ENCODE assay signal across 1 cellular context in the genomic region with DNA sequence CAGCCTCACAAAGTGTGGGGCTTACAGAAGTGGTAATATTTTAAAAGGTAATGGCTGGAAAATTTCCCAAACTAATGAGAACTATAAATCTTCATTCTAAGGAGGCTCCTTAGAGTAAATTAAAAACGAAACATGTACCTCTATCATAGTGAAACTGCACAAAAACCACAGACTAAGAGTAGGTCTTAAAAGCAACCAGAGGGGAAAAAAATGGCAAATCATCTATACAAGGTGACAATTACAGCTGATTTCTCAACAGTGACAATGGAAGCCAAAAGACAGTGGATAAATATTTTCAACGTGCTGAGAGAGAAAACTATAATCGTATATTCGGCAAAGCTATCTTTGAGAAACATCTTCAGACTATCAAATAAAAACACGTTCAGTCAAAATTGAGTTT.
A peak's percentile ranks its signal among the peaks of the same experiment; 100 is the strongest.
TF ChIP-seq lines count a peak whose summit lies in the region.

No MANE protein-coding gene starts in this region.

TF ChIP-seq in GM12878, 131 proteins besides CTCF, POLR2A, EP300 and RAD21 (continued from another document and continues in another):
- TF ChIP-seq, protein P1, sequence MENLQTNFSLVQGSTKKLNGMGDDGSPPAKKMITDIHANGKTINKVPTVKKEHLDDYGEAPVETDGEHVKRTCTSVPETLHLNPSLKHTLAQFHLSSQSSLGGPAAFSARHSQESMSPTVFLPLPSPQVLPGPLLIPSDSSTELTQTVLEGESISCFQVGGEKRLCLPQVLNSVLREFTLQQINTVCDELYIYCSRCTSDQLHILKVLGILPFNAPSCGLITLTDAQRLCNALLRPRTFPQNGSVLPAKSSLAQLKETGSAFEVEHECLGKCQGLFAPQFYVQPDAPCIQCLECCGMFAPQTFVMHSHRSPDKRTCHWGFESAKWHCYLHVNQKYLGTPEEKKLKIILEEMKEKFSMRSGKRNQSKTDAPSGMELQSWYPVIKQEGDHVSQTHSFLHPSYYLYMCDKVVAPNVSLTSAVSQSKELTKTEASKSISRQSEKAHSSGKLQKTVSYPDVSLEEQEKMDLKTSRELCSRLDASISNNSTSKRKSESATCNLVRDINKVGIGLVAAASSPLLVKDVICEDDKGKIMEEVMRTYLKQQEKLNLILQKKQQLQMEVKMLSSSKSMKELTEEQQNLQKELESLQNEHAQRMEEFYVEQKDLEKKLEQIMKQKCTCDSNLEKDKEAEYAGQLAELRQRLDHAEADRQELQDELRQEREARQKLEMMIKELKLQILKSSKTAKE (IDR thresholded peaks at IDR 0.05; ENCODE audit: low read depth, poor library complexity, severe bottlenecking), result peak; percentile 93
- TF ChIP-seq, protein P2, sequence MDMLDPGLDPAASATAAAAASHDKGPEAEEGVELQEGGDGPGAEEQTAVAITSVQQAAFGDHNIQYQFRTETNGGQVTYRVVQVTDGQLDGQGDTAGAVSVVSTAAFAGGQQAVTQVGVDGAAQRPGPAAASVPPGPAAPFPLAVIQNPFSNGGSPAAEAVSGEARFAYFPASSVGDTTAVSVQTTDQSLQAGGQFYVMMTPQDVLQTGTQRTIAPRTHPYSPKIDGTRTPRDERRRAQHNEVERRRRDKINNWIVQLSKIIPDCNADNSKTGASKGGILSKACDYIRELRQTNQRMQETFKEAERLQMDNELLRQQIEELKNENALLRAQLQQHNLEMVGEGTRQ (IDR thresholded peaks at IDR 0.05; ENCODE audit: borderline replicate concordance, low read depth, low read length), result no peak
- TF ChIP-seq KLF5 (IDR thresholded peaks at IDR 0.05; ENCODE audit: partially characterized antibody) (peak; percentile 83), ZBTB4 (CRISPR knock-in tag; IDR thresholded peaks at IDR 0.05) (no peak), KAT2A (conservative IDR thresholded peaks at IDR 0.05; ENCODE audit: control insufficient read depth, low read depth, low read length) (no peak), RB1 (IDR thresholded peaks at IDR 0.05; ENCODE audit: borderline replicate concordance) (no peak), SMC3 (IDR thresholded peaks at IDR 0.05; ENCODE audit: borderline replicate concordance, low read length) (no peak; the same call in 1 of the 2 replicates), NFIC (IDR thresholded peaks at IDR 0.05; ENCODE audit: low read depth, low read length) (peak; percentile 72), IKZF1 (conservative IDR thresholded peaks at IDR 0.05) (peak; percentile 60), ZNF622 (IDR thresholded peaks at IDR 0.05) (no peak), ESRRA (IDR thresholded peaks at IDR 0.05; ENCODE audit: low read length) (no peak), NR2F1 (conservative IDR thresholded peaks at IDR 0.05) (no peak), JUNB (IDR thresholded peaks at IDR 0.05) (peak; percentile 93), TARDBP (IDR thresholded peaks at IDR 0.05; ENCODE audit: borderline replicate concordance) (no peak), WRNIP1 (IDR thresholded peaks at IDR 0.05; ENCODE audit: borderline replicate concordance, low read depth, low read length) (no peak), RBBP5 (conservative IDR thresholded peaks at IDR 0.05) (no peak), ZBED1 (IDR thresholded peaks at IDR 0.05; ENCODE audit: borderline replicate concordance) (peak; percentile 72), PAX8 (IDR thresholded peaks at IDR 0.05) (no peak), BCL11A (IDR thresholded peaks at IDR 0.05; ENCODE audit: low read depth, low read length) (peak; percentile 67; the same call in 1 of the 2 replicates), STAT3 (IDR thresholded peaks at IDR 0.05; ENCODE audit: low read depth, low read length) (no peak), RUNX3 (IDR thresholded peaks at IDR 0.05; ENCODE audit: low read length) (peak; percentile 98), MEF2B (IDR thresholded peaks at IDR 0.05; ENCODE audit: partially characterized antibody, poor library complexity, severe bottlenecking) (peak; percentile 62), POU2F2 (IDR thresholded peaks at IDR 0.05; ENCODE audit: borderline replicate concordance, low read depth, low read length) (peak; percentile 76; the same call in 2 of the 3 replicates), ZNF24 (IDR thresholded peaks at IDR 0.05) (peak; percentile 75), SP1 (IDR thresholded peaks at IDR 0.05; ENCODE audit: low read depth, low read length) (peak; percentile 26), GATAD2B (conservative IDR thresholded peaks at IDR 0.05; ENCODE audit: low read depth) (no peak), PML (IDR thresholded peaks at IDR 0.05; ENCODE audit: low read length) (peak; percentile 80), CHD1 (IDR thresholded peaks at IDR 0.05; ENCODE audit: low read depth, low read length) (no peak), TCF12 (IDR thresholded peaks at IDR 0.05; ENCODE audit: low read depth, low read length) (peak; percentile 66; the same call in 1 of the 2 replicates), RCOR1 (conservative IDR thresholded peaks at IDR 0.05; ENCODE audit: low read depth, low read length) (peak; percentile 86; the same call in 1 of the 2 replicates), IRF4 (IDR thresholded peaks at IDR 0.05; ENCODE audit: low read depth, low read length) (peak; percentile 83), YBX1 (IDR thresholded peaks at IDR 0.05) (no peak), ETV6 (conservative IDR thresholded peaks at IDR 0.05 in 1 of 2, IDR thresholded peaks at IDR 0.05 in 1 of 2; ENCODE audit: borderline replicate concordance in 1 of 2, low read depth in 1 of 2) (peak in 1 of 2 experiments; percentile 67; a peak in 1 of 4 replicates), MTA2 (IDR thresholded peaks at IDR 0.05; ENCODE audit: low read depth) (peak; percentile 78; the same call in 1 of the 2 replicates), RAD51 (IDR thresholded peaks at IDR 0.05) (no peak), CHD2 (IDR thresholded peaks at IDR 0.05; ENCODE audit: borderline replicate concordance, low read depth, low read length) (no peak), MTA3 (IDR thresholded peaks at IDR 0.05; ENCODE audit: borderline replicate concordance, low read length) (peak; percentile 46; the same call in 1 of the 2 replicates), CBX5 (IDR thresholded peaks at IDR 0.05; ENCODE audit: low read depth) (peak; percentile 100), SIX5 (IDR thresholded peaks at IDR 0.05; ENCODE audit: low read depth, low read length, severe bottlenecking) (no peak), ASH2L (IDR thresholded peaks at IDR 0.05; ENCODE audit: borderline replicate concordance, low read depth) (no peak), ZNF384 (IDR thresholded peaks at IDR 0.05; ENCODE audit: borderline replicate concordance, low read depth, low read length) (peak; percentile 68; the same call in 1 of the 2 replicates), LARP7 (IDR thresholded peaks at IDR 0.05) (no peak), YY1 (IDR thresholded peaks at IDR 0.05; ENCODE audit: low read depth, low read length) (peak; percentile 40; the same call in 1 of the 2 replicates), TBL1XR1 (IDR thresholded peaks at IDR 0.05; ENCODE audit: low read depth, low read length) (0 out of 2 replicates have a peak, but pooled peaks have one; percentile 47)
- TF ChIP-seq, protein P3, sequence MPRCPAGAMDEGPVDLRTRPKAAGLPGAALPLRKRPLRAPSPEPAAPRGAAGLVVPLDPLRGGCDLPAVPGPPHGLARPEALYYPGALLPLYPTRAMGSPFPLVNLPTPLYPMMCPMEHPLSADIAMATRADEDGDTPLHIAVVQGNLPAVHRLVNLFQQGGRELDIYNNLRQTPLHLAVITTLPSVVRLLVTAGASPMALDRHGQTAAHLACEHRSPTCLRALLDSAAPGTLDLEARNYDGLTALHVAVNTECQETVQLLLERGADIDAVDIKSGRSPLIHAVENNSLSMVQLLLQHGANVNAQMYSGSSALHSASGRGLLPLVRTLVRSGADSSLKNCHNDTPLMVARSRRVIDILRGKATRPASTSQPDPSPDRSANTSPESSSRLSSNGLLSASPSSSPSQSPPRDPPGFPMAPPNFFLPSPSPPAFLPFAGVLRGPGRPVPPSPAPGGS (IDR thresholded peaks at IDR 0.05; ENCODE audit: borderline replicate concordance, insufficient read depth, low read depth, low read length, poor library complexity, severe bottlenecking), result peak; percentile 34
- TF ChIP-seq, protein P4, sequence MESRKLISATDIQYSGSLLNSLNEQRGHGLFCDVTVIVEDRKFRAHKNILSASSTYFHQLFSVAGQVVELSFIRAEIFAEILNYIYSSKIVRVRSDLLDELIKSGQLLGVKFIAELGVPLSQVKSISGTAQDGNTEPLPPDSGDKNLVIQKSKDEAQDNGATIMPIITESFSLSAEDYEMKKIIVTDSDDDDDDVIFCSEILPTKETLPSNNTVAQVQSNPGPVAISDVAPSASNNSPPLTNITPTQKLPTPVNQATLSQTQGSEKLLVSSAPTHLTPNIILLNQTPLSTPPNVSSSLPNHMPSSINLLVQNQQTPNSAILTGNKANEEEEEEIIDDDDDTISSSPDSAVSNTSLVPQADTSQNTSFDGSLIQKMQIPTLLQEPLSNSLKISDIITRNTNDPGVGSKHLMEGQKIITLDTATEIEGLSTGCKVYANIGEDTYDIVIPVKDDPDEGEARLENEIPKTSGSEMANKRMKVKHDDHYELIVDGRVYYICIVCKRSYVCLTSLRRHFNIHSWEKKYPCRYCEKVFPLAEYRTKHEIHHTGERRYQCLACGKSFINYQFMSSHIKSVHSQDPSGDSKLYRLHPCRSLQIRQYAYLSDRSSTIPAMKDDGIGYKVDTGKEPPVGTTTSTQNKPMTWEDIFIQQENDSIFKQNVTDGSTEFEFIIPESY (IDR thresholded peaks at IDR 0.05), result no peak
- TF ChIP-seq, protein P5, sequence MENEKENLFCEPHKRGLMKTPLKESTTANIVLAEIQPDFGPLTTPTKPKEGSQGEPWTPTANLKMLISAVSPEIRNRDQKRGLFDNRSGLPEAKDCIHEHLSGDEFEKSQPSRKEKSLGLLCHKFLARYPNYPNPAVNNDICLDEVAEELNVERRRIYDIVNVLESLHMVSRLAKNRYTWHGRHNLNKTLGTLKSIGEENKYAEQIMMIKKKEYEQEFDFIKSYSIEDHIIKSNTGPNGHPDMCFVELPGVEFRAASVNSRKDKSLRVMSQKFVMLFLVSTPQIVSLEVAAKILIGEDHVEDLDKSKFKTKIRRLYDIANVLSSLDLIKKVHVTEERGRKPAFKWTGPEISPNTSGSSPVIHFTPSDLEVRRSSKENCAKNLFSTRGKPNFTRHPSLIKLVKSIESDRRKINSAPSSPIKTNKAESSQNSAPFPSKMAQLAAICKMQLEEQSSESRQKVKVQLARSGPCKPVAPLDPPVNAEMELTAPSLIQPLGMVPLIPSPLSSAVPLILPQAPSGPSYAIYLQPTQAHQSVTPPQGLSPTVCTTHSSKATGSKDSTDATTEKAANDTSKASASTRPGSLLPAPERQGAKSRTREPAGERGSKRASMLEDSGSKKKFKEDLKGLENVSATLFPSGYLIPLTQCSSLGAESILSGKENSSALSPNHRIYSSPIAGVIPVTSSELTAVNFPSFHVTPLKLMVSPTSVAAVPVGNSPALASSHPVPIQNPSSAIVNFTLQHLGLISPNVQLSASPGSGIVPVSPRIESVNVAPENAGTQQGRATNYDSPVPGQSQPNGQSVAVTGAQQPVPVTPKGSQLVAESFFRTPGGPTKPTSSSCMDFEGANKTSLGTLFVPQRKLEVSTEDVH (IDR thresholded peaks at IDR 0.05; ENCODE audit: low read depth, partially characterized antibody), result no peak
- TF ChIP-seq, protein P6, sequence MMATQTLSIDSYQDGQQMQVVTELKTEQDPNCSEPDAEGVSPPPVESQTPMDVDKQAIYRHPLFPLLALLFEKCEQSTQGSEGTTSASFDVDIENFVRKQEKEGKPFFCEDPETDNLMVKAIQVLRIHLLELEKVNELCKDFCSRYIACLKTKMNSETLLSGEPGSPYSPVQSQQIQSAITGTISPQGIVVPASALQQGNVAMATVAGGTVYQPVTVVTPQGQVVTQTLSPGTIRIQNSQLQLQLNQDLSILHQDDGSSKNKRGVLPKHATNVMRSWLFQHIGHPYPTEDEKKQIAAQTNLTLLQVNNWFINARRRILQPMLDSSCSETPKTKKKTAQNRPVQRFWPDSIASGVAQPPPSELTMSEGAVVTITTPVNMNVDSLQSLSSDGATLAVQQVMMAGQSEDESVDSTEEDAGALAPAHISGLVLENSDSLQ (IDR thresholded peaks at IDR 0.05), result peak; percentile 22; the same call in 1 of the 2 replicates
- TF ChIP-seq, protein P7, sequence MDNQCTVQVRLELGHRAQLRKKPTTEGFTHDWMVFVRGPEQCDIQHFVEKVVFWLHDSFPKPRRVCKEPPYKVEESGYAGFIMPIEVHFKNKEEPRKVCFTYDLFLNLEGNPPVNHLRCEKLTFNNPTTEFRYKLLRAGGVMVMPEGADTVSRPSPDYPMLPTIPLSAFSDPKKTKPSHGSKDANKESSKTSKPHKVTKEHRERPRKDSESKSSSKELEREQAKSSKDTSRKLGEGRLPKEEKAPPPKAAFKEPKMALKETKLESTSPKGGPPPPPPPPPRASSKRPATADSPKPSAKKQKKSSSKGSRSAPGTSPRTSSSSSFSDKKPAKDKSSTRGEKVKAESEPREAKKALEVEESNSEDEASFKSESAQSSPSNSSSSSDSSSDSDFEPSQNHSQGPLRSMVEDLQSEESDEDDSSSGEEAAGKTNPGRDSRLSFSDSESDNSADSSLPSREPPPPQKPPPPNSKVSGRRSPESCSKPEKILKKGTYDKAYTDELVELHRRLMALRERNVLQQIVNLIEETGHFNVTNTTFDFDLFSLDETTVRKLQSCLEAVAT (IDR thresholded peaks at IDR 0.05), result peak; percentile 81
- TF ChIP-seq, protein P8, sequence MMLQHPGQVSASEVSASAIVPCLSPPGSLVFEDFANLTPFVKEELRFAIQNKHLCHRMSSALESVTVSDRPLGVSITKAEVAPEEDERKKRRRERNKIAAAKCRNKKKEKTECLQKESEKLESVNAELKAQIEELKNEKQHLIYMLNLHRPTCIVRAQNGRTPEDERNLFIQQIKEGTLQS (IDR thresholded peaks at IDR 0.05; ENCODE audit: borderline replicate concordance, extremely low read depth, low read depth, low read length), result no peak
